In the genomic region with DNA sequence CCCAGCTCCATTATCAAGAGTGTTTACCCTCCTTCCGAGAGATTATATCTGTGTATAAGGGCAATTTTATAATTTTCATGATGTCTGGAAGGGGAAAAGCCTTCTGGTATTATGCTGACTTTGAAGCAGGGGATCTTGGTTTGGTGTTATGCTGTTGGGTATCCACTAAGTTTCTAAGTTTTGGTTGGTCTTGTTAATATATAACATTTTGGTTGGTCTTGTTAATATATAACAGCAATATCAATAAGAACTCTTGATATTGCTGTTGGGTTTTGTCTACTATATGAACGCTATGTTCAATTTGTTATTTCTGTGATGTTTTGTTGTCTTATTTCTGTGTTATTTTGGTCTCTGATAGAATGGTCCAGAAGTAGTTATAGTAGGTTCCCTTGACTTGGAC, we compare ENCODE assay signal across 8 cellular contexts.
"Had no signal": no experiment of that assay in that cellular context is flagged by ENCODE, and none has a peak within 500 bp of the region (broad histone marks: within the 10 kb centered on the region; RNA-seq: fewer than 3 reads in every experiment).

No MANE protein-coding gene starts in this region.

- DNase-seq: GDM1, GF-D8 had no signal

- FAIRE-seq: G401.6, GM12878, GM12891, GM12892, GM18507, GM19239 had no signal

- ATAC-seq: GM12878 had no signal

- H3K4me3 ChIP-seq: GM12878 had no signal
